In the genomic region with DNA sequence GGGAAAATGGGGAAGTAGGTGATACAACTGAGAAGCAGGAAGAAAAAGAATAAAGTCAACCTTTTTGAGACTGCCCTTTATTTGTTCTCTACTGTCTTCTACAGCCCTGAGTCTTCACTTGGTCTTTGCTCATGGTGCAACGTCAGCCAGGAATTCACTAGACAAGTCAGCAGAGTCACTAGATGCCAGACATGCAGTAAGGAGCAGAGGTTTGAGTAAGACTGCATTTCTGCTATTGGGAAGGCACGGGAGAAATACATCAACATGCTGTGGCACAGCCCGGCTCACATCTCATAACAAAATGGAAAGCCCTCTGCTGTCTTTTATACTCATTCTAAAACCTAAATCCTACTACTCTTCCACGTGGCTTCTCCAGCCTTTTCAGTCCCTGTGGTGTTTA, we compare ENCODE assay signal across 23 cellular contexts.
"Had no signal": no experiment of that assay in that cellular context is flagged by ENCODE, and none has a peak within 500 bp of the region (broad histone marks: within the 10 kb centered on the region; RNA-seq: fewer than 3 reads in every experiment).

No MANE protein-coding gene starts in this region.

- FAIRE-seq: TTC549 had no signal

- H3K36me3 ChIP-seq: neural progenitor cell, transverse colon, uterus had no signal

- H3K4me3 ChIP-seq: cardiac muscle cell, lung, neural progenitor cell, sigmoid colon, smooth muscle cell, transverse colon, uterus had no signal

- H3K9me3 Mint-ChIP-seq: activated B cell treated with CpG ODN at 0.5 μM for 24 hours; activated naive CD4-positive, alpha-beta T cell treated with anti-CD3 and anti-CD28 coated beads for 36 hours; activated naive CD8-positive, alpha-beta T cell treated with anti-CD3 and anti-CD28 coated beads, Interleukin-2, amount 10 ng/mL, durations not matched to agents 7 days and 5 days; naive thymus-derived CD8-positive, alpha-beta T cell; neural progenitor cell; stimulated activated naive B cell treated with anti-CD40 and anti-IgM and Interleukin-4, amounts not matched to agents 10 μg/mL and 1 μg/mL and 100 μg/mL, for 72 hours; T-helper 2 cell treated with Interferon-gamma antibody and Interleukin-4, amounts not matched to agents 5 μg/mL and 100 μg/mL, for 36 hours had no signal

- H3K36me3 Mint-ChIP-seq: activated naive CD8-positive, alpha-beta T cell treated with anti-CD3 and anti-CD28 coated beads, Interleukin-2, amount 10 ng/mL, durations not matched to agents 7 days and 5 days; naive thymus-derived CD8-positive, alpha-beta T cell had no signal

- H2AFZ ChIP-seq: neural progenitor cell had no signal

- H3K27ac ChIP-seq: cardiac muscle cell, neural progenitor cell, sigmoid colon, transverse colon, uterus had no signal

- H3K27me3 Mint-ChIP-seq: activated B cell treated with CpG ODN at 0.5 μM for 24 hours; activated naive CD8-positive, alpha-beta T cell treated with anti-CD3 and anti-CD28 coated beads, Interleukin-2, amount 10 ng/mL, durations not matched to agents 7 days and 5 days; stimulated activated naive B cell treated with anti-CD40 and anti-IgM and Interleukin-4, amounts not matched to agents 10 μg/mL and 1 μg/mL and 100 μg/mL, for 72 hours had no signal

- H3K4me2 ChIP-seq: neural progenitor cell, smooth muscle cell had no signal

- H3K9me3 ChIP-seq: sigmoid colon, transverse colon, uterus had no signal

- H3K9ac ChIP-seq: neural progenitor cell had no signal

- H3K4me3 Mint-ChIP-seq: activated B cell treated with CpG ODN at 0.5 μM for 24 hours; activated naive CD4-positive, alpha-beta T cell treated with anti-CD3 and anti-CD28 coated beads for 36 hours; activated naive CD8-positive, alpha-beta T cell treated with anti-CD3 and anti-CD28 coated beads, Interleukin-2, amount 10 ng/mL, durations not matched to agents 7 days and 5 days; naive thymus-derived CD8-positive, alpha-beta T cell; neural progenitor cell; stimulated activated naive B cell treated with anti-CD40 and anti-IgM and Interleukin-4, amounts not matched to agents 10 μg/mL and 1 μg/mL and 100 μg/mL, for 72 hours; T-helper 2 cell treated with Interferon-gamma antibody and Interleukin-4, amounts not matched to agents 5 μg/mL and 100 μg/mL, for 36 hours had no signal

- H3K4me1 ChIP-seq: sigmoid colon, transverse colon, uterus had no signal

- H3K27ac Mint-ChIP-seq: activated B cell treated with CpG ODN at 0.5 μM for 24 hours; activated naive CD4-positive, alpha-beta T cell treated with anti-CD3 and anti-CD28 coated beads for 36 hours; activated naive CD8-positive, alpha-beta T cell treated with anti-CD3 and anti-CD28 coated beads, Interleukin-2, amount 10 ng/mL, durations not matched to agents 7 days and 5 days; naive thymus-derived CD8-positive, alpha-beta T cell; neural progenitor cell; stimulated activated naive B cell treated with anti-CD40 and anti-IgM and Interleukin-4, amounts not matched to agents 10 μg/mL and 1 μg/mL and 100 μg/mL, for 72 hours; T-helper 2 cell treated with Interferon-gamma antibody and Interleukin-4, amounts not matched to agents 5 μg/mL and 100 μg/mL, for 36 hours had no signal

- H3K4me1 Mint-ChIP-seq: activated B cell treated with CpG ODN at 0.5 μM for 24 hours; activated naive CD8-positive, alpha-beta T cell treated with anti-CD3 and anti-CD28 coated beads, Interleukin-2, amount 10 ng/mL, durations not matched to agents 7 days and 5 days; neural progenitor cell; stimulated activated naive B cell treated with anti-CD40 and anti-IgM and Interleukin-4, amounts not matched to agents 10 μg/mL and 1 μg/mL and 100 μg/mL, for 72 hours had no signal

- DNase-seq: activated B cell treated with CpG ODN at 0.5 μM for 24 hours; activated CD4-positive, alpha-beta T cell treated with anti-CD3 and anti-CD28 coated beads for 4 hours; activated CD4-positive, alpha-beta T cell treated with anti-CD3 and anti-CD28 coated beads, Interleukin-2, amount 50 U/mL, for 48 hours; activated CD8-positive, alpha-beta memory T cell treated with anti-CD3 and anti-CD28 coated beads, Interleukin-2, amount 50 U/mL, for 48 hours; activated effector memory CD4-positive, alpha-beta T cell treated with Interleukin-2 at 50 U/mL for 16 hours; activated naive CD4-positive, alpha-beta T cell treated with anti-CD3 and anti-CD28 coated beads for 36 hours; activated naive CD8-positive, alpha-beta T cell treated with anti-CD3 and anti-CD28 coated beads, Interleukin-2, amount 10 ng/mL, durations not matched to agents 7 days and 5 days; activated T-cell treated with anti-CD3 and anti-CD28 coated beads, Interleukin-2, amount 50 U/mL, for 48 hours; amygdala; naive thymus-derived CD8-positive, alpha-beta T cell; retina; sigmoid colon; stimulated activated CD4-positive, alpha-beta T cell treated with anti-CD3 and anti-CD28 coated beads, Interleukin-2, amount 100 ng/mL, for 48 hours; stimulated activated CD8-positive, alpha-beta memory T cell treated with anti-CD3 and anti-CD28 coated beads, Interleukin-4, amount 100 ng/mL, for 48 hours; stimulated activated naive B cell treated with anti-CD40 and anti-IgM and Interleukin-4, amounts not matched to agents 10 μg/mL and 1 μg/mL and 100 μg/mL, for 72 hours; transverse colon; uterus had no signal

- H3K27me3 ChIP-seq: cardiac muscle cell, neural progenitor cell, sigmoid colon, transverse colon, uterus had no signal
